Comparison of ENCODE assay signal across 1 cellular context in the genomic region with DNA sequence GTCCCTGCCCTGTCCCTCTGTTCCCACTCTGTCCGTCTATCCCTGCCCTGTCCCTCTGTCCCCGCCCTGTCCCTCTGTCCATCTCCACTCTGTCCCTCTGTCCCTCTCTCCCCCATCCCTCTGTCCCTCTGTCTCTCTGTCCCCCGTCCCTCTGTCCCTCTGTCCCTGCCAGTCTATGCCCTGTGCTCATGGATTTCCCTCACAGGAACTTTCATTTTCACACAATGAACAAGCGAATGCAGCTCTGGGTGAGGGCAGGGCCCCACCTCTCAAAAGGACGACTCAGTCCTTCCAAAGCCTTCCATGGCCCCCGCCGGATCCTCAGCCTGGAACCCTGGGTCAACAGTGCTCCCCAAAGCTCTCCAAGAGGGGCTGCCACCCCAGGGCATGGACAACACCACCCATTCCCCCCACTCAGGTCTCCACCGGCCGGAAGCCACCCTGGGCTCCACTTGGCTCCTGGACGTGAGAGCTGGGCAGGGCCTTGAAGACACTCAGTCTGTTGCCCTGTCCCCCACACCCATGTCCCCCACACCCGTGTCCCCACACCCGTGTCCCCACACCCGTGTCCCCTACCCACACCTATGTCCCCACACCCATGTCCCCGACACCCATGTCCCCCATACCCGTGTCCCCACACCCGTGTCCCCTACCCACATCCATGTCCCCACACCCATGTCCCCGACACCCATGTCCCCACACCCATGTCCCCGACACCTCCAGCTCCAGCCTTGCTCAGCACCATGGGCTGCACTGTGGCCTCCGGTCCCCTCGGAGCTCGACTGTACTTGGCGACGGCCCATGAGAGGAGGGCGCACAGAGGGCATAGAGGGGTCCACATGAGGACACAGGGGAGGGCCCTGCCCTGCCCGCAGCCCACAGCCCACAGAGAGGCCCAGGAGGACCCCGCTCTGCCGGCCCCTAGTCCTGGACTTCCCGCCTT.
TF ChIP-seq lines count a peak whose summit lies in the region.

No MANE protein-coding gene starts in this region.

TF ChIP-seq in HepG2, 621 proteins besides CTCF, POLR2A, EP300 and RAD21:
- TF ChIP-seq, protein P1, sequence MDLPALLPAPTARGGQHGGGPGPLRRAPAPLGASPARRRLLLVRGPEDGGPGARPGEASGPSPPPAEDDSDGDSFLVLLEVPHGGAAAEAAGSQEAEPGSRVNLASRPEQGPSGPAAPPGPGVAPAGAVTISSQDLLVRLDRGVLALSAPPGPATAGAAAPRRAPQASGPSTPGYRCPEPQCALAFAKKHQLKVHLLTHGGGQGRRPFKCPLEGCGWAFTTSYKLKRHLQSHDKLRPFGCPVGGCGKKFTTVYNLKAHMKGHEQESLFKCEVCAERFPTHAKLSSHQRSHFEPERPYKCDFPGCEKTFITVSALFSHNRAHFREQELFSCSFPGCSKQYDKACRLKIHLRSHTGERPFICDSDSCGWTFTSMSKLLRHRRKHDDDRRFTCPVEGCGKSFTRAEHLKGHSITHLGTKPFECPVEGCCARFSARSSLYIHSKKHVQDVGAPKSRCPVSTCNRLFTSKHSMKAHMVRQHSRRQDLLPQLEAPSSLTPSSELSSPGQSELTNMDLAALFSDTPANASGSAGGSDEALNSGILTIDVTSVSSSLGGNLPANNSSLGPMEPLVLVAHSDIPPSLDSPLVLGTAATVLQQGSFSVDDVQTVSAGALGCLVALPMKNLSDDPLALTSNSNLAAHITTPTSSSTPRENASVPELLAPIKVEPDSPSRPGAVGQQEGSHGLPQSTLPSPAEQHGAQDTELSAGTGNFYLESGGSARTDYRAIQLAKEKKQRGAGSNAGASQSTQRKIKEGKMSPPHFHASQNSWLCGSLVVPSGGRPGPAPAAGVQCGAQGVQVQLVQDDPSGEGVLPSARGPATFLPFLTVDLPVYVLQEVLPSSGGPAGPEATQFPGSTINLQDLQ (CRISPR knock-in tag; IDR thresholded peaks at IDR 0.05), result no peak
- TF ChIP-seq ZNF768 (CRISPR knock-in tag; IDR thresholded peaks at IDR 0.05) (no peak), ZNF616 (CRISPR knock-in tag; IDR thresholded peaks at IDR 0.05; ENCODE audit: low read depth) (no peak), ZNF205 (CRISPR knock-in tag; IDR thresholded peaks at IDR 0.05) (no peak), ZNF724P (CRISPR knock-in tag; IDR thresholded peaks at IDR 0.05; ENCODE audit: borderline replicate concordance) (no peak), CREB3 (CRISPR knock-in tag; IDR thresholded peaks at IDR 0.05) (no peak), SETDB1 (CRISPR knock-in tag; IDR thresholded peaks at IDR 0.05; ENCODE audit: borderline replicate concordance) (no peak), HNRNPLL (IDR thresholded peaks at IDR 0.05; ENCODE audit: low read depth, low read length, poor library complexity, severe bottlenecking) (no peak), ZNF124 (CRISPR knock-in tag; IDR thresholded peaks at IDR 0.05) (no peak), ZSCAN29 (CRISPR knock-in tag; conservative IDR thresholded peaks at IDR 0.05) (no peak), ZNF280B (CRISPR knock-in tag; IDR thresholded peaks at IDR 0.05; ENCODE audit: borderline replicate concordance) (no peak), BCL6 (CRISPR knock-in tag; IDR thresholded peaks at IDR 0.05) (no peak), SRSF9 (IDR thresholded peaks at IDR 0.05; ENCODE audit: borderline replicate concordance, insufficient read depth, low read depth, low read length, poor library complexity, severe bottlenecking) (no peak), ZNF615 (CRISPR knock-in tag; IDR thresholded peaks at IDR 0.05; ENCODE audit: borderline replicate concordance) (no peak), ZNF446 (CRISPR knock-in tag; IDR thresholded peaks at IDR 0.05) (no peak)
- TF ChIP-seq, protein P2, sequence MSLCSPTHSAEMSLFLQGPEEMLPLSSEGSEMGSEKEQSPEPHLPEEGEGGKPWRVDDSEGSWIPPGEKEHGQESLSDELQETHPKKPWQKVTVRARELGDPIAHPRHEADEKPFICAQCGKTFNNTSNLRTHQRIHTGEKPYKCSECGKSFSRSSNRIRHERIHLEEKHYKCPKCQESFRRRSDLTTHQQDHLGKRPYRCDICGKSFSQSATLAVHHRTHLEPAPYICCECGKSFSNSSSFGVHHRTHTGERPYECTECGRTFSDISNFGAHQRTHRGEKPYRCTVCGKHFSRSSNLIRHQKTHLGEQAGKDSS (CRISPR knock-in tag; IDR thresholded peaks at IDR 0.05; ENCODE audit: borderline replicate concordance, low read depth), result no peak
- TF ChIP-seq, protein P3, sequence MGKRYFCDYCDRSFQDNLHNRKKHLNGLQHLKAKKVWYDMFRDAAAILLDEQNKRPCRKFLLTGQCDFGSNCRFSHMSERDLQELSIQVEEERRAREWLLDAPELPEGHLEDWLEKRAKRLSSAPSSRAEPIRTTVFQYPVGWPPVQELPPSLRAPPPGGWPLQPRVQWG (CRISPR knock-in tag; IDR thresholded peaks at IDR 0.05; ENCODE audit: borderline replicate concordance, low read depth), result no peak
